Comparison of ENCODE assay signal across 3 cellular contexts in the genomic region with DNA sequence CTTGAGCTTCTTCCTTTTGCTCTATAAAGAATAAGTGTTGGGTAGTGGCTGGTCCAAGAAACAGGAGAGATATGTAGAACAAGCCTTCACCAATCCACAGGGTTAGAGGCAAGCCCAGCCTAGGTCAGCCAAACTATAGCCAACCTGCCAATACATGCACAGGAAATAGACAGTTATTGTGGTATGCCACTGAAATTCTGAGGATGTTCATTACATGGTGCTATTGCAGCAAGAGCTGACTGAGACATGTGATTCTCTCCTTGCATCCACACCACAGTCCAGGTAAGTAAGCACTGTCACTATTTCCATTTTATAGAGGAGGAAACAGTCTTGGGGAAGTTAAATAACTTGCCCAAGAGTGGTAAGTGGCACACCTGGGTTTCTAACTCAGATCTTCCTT.
TF ChIP-seq lines count a peak whose summit lies in the region.

No MANE protein-coding gene starts in this region.

TF ChIP-seq in SK-N-SH treated with all-trans-retinoic acid at 6 μM for 48 hours, 23 proteins besides CTCF, POLR2A, EP300 and RAD21 (continued from another document):
- TF ChIP-seq ZNF8 (CRISPR knock-in tag; IDR thresholded peaks at IDR 0.05): peak; percentile 81

TF ChIP-seq in SK-N-SH, 30 proteins besides CTCF, POLR2A, EP300 and RAD21 (continued from another document):
- TF ChIP-seq, protein P1, sequence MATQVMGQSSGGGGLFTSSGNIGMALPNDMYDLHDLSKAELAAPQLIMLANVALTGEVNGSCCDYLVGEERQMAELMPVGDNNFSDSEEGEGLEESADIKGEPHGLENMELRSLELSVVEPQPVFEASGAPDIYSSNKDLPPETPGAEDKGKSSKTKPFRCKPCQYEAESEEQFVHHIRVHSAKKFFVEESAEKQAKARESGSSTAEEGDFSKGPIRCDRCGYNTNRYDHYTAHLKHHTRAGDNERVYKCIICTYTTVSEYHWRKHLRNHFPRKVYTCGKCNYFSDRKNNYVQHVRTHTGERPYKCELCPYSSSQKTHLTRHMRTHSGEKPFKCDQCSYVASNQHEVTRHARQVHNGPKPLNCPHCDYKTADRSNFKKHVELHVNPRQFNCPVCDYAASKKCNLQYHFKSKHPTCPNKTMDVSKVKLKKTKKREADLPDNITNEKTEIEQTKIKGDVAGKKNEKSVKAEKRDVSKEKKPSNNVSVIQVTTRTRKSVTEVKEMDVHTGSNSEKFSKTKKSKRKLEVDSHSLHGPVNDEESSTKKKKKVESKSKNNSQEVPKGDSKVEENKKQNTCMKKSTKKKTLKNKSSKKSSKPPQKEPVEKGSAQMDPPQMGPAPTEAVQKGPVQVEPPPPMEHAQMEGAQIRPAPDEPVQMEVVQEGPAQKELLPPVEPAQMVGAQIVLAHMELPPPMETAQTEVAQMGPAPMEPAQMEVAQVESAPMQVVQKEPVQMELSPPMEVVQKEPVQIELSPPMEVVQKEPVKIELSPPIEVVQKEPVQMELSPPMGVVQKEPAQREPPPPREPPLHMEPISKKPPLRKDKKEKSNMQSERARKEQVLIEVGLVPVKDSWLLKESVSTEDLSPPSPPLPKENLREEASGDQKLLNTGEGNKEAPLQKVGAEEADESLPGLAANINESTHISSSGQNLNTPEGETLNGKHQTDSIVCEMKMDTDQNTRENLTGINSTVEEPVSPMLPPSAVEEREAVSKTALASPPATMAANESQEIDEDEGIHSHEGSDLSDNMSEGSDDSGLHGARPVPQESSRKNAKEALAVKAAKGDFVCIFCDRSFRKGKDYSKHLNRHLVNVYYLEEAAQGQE (IDR thresholded peaks at IDR 0.05; ENCODE audit: low read depth, low read length): no peak
- TF ChIP-seq MEF2A (IDR thresholded peaks at IDR 0.05; ENCODE audit: borderline replicate concordance, low read depth): no peak
- TF ChIP-seq, protein P2, sequence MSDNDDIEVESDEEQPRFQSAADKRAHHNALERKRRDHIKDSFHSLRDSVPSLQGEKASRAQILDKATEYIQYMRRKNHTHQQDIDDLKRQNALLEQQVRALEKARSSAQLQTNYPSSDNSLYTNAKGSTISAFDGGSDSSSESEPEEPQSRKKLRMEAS (IDR thresholded peaks at IDR 0.05; ENCODE audit: low read depth): no peak
- no peak for TF ChIP-seq GATA2 (CRISPR knock-in tag; IDR thresholded peaks at IDR 0.05)
- TF ChIP-seq, protein P3, sequence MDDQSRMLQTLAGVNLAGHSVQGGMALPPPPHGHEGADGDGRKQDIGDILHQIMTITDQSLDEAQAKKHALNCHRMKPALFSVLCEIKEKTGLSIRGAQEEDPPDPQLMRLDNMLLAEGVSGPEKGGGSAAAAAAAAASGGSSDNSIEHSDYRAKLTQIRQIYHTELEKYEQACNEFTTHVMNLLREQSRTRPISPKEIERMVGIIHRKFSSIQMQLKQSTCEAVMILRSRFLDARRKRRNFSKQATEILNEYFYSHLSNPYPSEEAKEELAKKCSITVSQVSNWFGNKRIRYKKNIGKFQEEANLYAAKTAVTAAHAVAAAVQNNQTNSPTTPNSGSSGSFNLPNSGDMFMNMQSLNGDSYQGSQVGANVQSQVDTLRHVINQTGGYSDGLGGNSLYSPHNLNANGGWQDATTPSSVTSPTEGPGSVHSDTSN (IDR thresholded peaks at IDR 0.05): no peak
- TF ChIP-seq RXRA (IDR thresholded peaks at IDR 0.05; ENCODE audit: borderline replicate concordance, low read depth): no peak
- no peak for TF ChIP-seq GABPA (IDR thresholded peaks at IDR 0.05; ENCODE audit: low read depth)
- no peak for TF ChIP-seq FOSL2 (IDR thresholded peaks at IDR 0.05; ENCODE audit: borderline replicate concordance, low read depth)

TF ChIP-seq in HepG2, 621 proteins besides CTCF, POLR2A, EP300 and RAD21 (continued from another document):
- TF ChIP-seq, protein P4, sequence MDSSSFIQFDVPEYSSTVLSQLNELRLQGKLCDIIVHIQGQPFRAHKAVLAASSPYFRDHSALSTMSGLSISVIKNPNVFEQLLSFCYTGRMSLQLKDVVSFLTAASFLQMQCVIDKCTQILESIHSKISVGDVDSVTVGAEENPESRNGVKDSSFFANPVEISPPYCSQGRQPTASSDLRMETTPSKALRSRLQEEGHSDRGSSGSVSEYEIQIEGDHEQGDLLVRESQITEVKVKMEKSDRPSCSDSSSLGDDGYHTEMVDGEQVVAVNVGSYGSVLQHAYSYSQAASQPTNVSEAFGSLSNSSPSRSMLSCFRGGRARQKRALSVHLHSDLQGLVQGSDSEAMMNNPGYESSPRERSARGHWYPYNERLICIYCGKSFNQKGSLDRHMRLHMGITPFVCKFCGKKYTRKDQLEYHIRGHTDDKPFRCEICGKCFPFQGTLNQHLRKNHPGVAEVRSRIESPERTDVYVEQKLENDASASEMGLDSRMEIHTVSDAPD (CRISPR knock-in tag; IDR thresholded peaks at IDR 0.05): no peak
- TF ChIP-seq ZNF776 (CRISPR knock-in tag; IDR thresholded peaks at IDR 0.05): no peak
- no peak for TF ChIP-seq FOXJ3 (CRISPR knock-in tag; IDR thresholded peaks at IDR 0.05; ENCODE audit: borderline replicate concordance)
- no peak for TF ChIP-seq ZFP36 (IDR thresholded peaks at IDR 0.05; ENCODE audit: borderline replicate concordance, low read depth, low read length, partially characterized antibody)
- peak; percentile 63; the same call in 1 of the 2 replicates for TF ChIP-seq RBAK (CRISPR knock-in tag; IDR thresholded peaks at IDR 0.05)
TF ChIP-seq in HepG2: peak in this region for 1.
